ENCODE assay signal across 14 cellular contexts in genomic region chr6:56798163-56798562, GRCh38.
A peak's percentile ranks its signal among the peaks of the same experiment; 100 is the strongest.
DNase-seq lines count a peak whose midpoint lies in the region; ATAC-seq and TF ChIP-seq lines count a peak whose summit lies in the region.
"Had no signal": no experiment of that assay in that cellular context is flagged by ENCODE, and none has a peak within 500 bp of the region (broad histone marks: within the 10 kb centered on the region; RNA-seq: fewer than 3 reads in every experiment).

No MANE protein-coding gene starts in this region.

- H3K18ac ChIP-seq in IMR-90 (ENCODE audit: low read depth, low read length) (no peak overlapping the region), mesenchymal stem cell (ENCODE audit: low read depth in 1 of 2, low read length in 2 of 2) (no peak overlapping the region)

- no peak overlapping the region for H3K27ac Mint-ChIP-seq in activated CD4-positive, alpha-beta T cell treated with anti-CD3 and anti-CD28 coated beads, Interleukin-2, amount 10 ng/mL, durations not matched to agents 7 days and 5 days
- H3K27ac Mint-ChIP-seq: activated naive CD8-positive, alpha-beta T cell treated with anti-CD3 and anti-CD28 coated beads, Interleukin-2, amount 10 ng/mL, durations not matched to agents 7 days and 5 days had no signal

- H3K23ac ChIP-seq in IMR-90 (ENCODE audit: low read depth, low read length), result no peak overlapping the region
- H3K23ac ChIP-seq in mesenchymal stem cell (ENCODE audit: low read length in 2 of 2), result no peak overlapping the region

- intact Hi-C loops in IMR-90 (cut with micrococcal nuclease), result loop anchor here (5.0 kb wide), 1 partner anchor 44 kb away; no protein-coding TSS in a partner anchor

- H4K20me1 ChIP-seq in IMR-90 (ENCODE audit: insufficient read depth, low read length), result peaks cover 64% of the 10 kb centered on the region

- peak; percentile 40 for ATAC-seq in IMR-90 (ENCODE audit: low read depth)
- ATAC-seq in HG02610 (IDR thresholded peaks at IDR 0.05; ENCODE audit: unreplicated experiment), result no peak

- no peak for TF ChIP-seq POLR2A in IMR-90 (IDR thresholded peaks at IDR 0.05; ENCODE audit: low read depth, low read length)

- in situ Hi-C loops in IMR-90 (cut with MboI; ENCODE audit: low sequenced_read_pairs), result no loop called here

- POLR2A ChIA-PET in AG04449 (lab: Yijun Ruan, JAX), result interaction anchor here (0.6 to 0.7 kb wide), 2 partner anchors 10 to 116 kb away, joined by 3 to 6 read pairs; no protein-coding TSS in a partner anchor
- POLR2A ChIA-PET in IMR-90 (lab: Charles Lee; ENCODE audit: unreplicated experiment), result interaction anchor here (1.0 kb wide), 1 partner anchor 11 kb away, joined by 5 read pairs; no protein-coding TSS in a partner anchor
- POLR2A ChIA-PET in activated CD4-positive, alpha-beta T cell treated with anti-CD3 and anti-CD28 coated beads, Interleukin-2, amount 10 ng/mL, durations not matched to agents 7 days and 5 days (lab: Charles Lee), result interaction anchor here (0.6 kb wide), 2 partner anchors 8 to 28 kb away, joined by 3 read pairs; no protein-coding TSS in a partner anchor

- H2BK20ac ChIP-seq in IMR-90 (ENCODE audit: low read depth, low read length), result no peak overlapping the region

- H3K4ac ChIP-seq in IMR-90 (ENCODE audit: low read depth, low read length) (no peak overlapping the region), mesenchymal stem cell (ENCODE audit: low read depth in 1 of 2, low read length in 2 of 2) (no peak overlapping the region)

- no peak overlapping the region for H3K4me3 Mint-ChIP-seq in activated CD4-positive, alpha-beta T cell treated with anti-CD3 and anti-CD28 coated beads, Interleukin-2, amount 10 ng/mL, durations not matched to agents 7 days and 5 days
- H3K4me3 Mint-ChIP-seq: activated naive CD8-positive, alpha-beta T cell treated with anti-CD3 and anti-CD28 coated beads, Interleukin-2, amount 10 ng/mL, durations not matched to agents 7 days and 5 days had no signal

- no peak overlapping the region for H2BK120ac ChIP-seq in IMR-90 (ENCODE audit: low read depth, low read length)
- no peak overlapping the region for H2BK120ac ChIP-seq in mesenchymal stem cell (ENCODE audit: low read depth, low read length)

- no peaks in the 10 kb centered on the region for H3K36me3 ChIP-seq in IMR-90 (ENCODE audit: control insufficient read depth, insufficient read depth, low read length)
- no peaks in the 10 kb centered on the region for H3K36me3 ChIP-seq in mesenchymal stem cell (ENCODE audit: control insufficient read depth in 1 of 2, insufficient read depth in 2 of 2, low read depth in 1 of 2, low read length in 2 of 2)
- H3K36me3 ChIP-seq: BLaER1 treated with 17β-estradiol and CSF1 and Interleukin-3, amounts not matched to agents 10 nM and 100 nM; Peyer's patch had no signal

- no peaks in the 10 kb centered on the region for H3K36me3 Mint-ChIP-seq in activated CD4-positive, alpha-beta T cell treated with anti-CD3 and anti-CD28 coated beads, Interleukin-2, amount 10 ng/mL, durations not matched to agents 7 days and 5 days (ENCODE audit: low read depth)
- H3K36me3 Mint-ChIP-seq: activated naive CD8-positive, alpha-beta T cell treated with anti-CD3 and anti-CD28 coated beads, Interleukin-2, amount 10 ng/mL, durations not matched to agents 7 days and 5 days had no signal

- H3K9ac ChIP-seq in IMR-90 (ENCODE audit: low read depth, low read length) (no peak overlapping the region), mesenchymal stem cell (ENCODE audit: low read length) (peak overlapping the region; percentile 33)
- H3K9ac ChIP-seq: BLaER1 treated with 17β-estradiol and CSF1 and Interleukin-3, amounts not matched to agents 10 nM and 100 nM had no signal

- H2BK5ac ChIP-seq in IMR-90 (ENCODE audit: low read depth, low read length, poor library complexity, severe bottlenecking), result peak overlapping the region; percentile 58
- no peak overlapping the region for H2BK5ac ChIP-seq in mesenchymal stem cell (ENCODE audit: low read depth, low read length, poor library complexity, severe bottlenecking)

- no peaks in the 10 kb centered on the region for H3K9me3 ChIP-seq in IMR-90 (ENCODE audit: control insufficient read depth, insufficient read depth, low read length)
- no peaks in the 10 kb centered on the region for H3K9me3 ChIP-seq in mesenchymal stem cell (ENCODE audit: control insufficient read depth, low read length)
- H3K9me3 ChIP-seq: BLaER1 treated with 17β-estradiol and CSF1 and Interleukin-3, amounts not matched to agents 10 nM and 100 nM; Peyer's patch had no signal

- H2AFZ ChIP-seq in IMR-90 (replicated peaks; ENCODE audit: low read length, poor library complexity), result no peak overlapping the region
- no peak overlapping the region for H2AFZ ChIP-seq in mesenchymal stem cell (ENCODE audit: low read depth, low read length)

- dilution Hi-C loops in IMR-90 (cut with HindIII; ENCODE audit: low sequenced_read_pairs, unreplicated experiment), result no loop called here

- no peaks in the 10 kb centered on the region for H3K9me3 Mint-ChIP-seq in activated CD4-positive, alpha-beta T cell treated with anti-CD3 and anti-CD28 coated beads, Interleukin-2, amount 10 ng/mL, durations not matched to agents 7 days and 5 days
- H3K9me3 Mint-ChIP-seq: activated naive CD8-positive, alpha-beta T cell treated with anti-CD3 and anti-CD28 coated beads, Interleukin-2, amount 10 ng/mL, durations not matched to agents 7 days and 5 days had no signal

- peaks cover 13% of the 10 kb centered on the region; the same call in 1 of the 2 replicates for H3K9me1 ChIP-seq in IMR-90 (ENCODE audit: insufficient read depth, low read length)

- no peak overlapping the region for H2AK9ac ChIP-seq in IMR-90 (replicated peaks; ENCODE audit: low read depth, low read length, poor library complexity)

- no TSS peak for BruUV-seq in IMR-90 (replicated peaks; lab: Mats Ljungman, UMichigan)

- no peak for TF ChIP-seq RAD21 in IMR-90 (IDR thresholded peaks at IDR 0.05; ENCODE audit: low read length)

- peaks cover 2% of the 10 kb centered on the region for H3K27me3 Mint-ChIP-seq in activated CD4-positive, alpha-beta T cell treated with anti-CD3 and anti-CD28 coated beads, Interleukin-2, amount 10 ng/mL, durations not matched to agents 7 days and 5 days

- H2BK15ac ChIP-seq in IMR-90 (ENCODE audit: low read depth, low read length), result no peak overlapping the region
- no peak overlapping the region for H2BK15ac ChIP-seq in mesenchymal stem cell (ENCODE audit: low read depth, poor library complexity, severe bottlenecking)

- no peaks in the 10 kb centered on the region for H3K4me1 Mint-ChIP-seq in activated CD4-positive, alpha-beta T cell treated with anti-CD3 and anti-CD28 coated beads, Interleukin-2, amount 10 ng/mL, durations not matched to agents 7 days and 5 days
- H3K4me1 Mint-ChIP-seq: activated naive CD8-positive, alpha-beta T cell treated with anti-CD3 and anti-CD28 coated beads, Interleukin-2, amount 10 ng/mL, durations not matched to agents 7 days and 5 days had no signal

- CTCF ChIA-PET in AG04449 (lab: Yijun Ruan, JAX) (interaction anchor here (1.1 kb wide), 2 partner anchors 10 to 99 kb away, joined by 3 read pairs; no protein-coding TSS in a partner anchor), IMR-90 (lab: Yijun Ruan, JAX) (interaction anchor here (1.1 kb wide), 1 partner anchor 70 kb away, joined by 3 read pairs; no protein-coding TSS in a partner anchor)
- CTCF ChIA-PET in activated CD4-positive, alpha-beta T cell treated with anti-CD3 and anti-CD28 coated beads, Interleukin-2, amount 10 ng/mL, durations not matched to agents 7 days and 5 days (lab: Charles Lee), result interaction anchor here (1.3 kb wide), 1 partner anchor 23 kb away, joined by 3 read pairs; no protein-coding TSS in a partner anchor

- H3K27me3 ChIP-seq in IMR-90 (ENCODE audit: control insufficient read depth, insufficient read depth, low read length) (no peaks in the 10 kb centered on the region), mesenchymal stem cell (ENCODE audit: control insufficient read depth in 1 of 2, insufficient read depth in 1 of 2, low read length in 2 of 2) (no peaks in the 10 kb centered on the region)
- H3K27me3 ChIP-seq: BLaER1 treated with 17β-estradiol and CSF1 and Interleukin-3, amounts not matched to agents 10 nM and 100 nM; Peyer's patch had no signal

- TF ChIP-seq CTCF in AG04449 (IDR thresholded peaks at IDR 0.05; ENCODE audit: insufficient read depth, low read length, missing control alignments), result no peak
- no peak for TF ChIP-seq CTCF in IMR-90 (conservative IDR thresholded peaks at IDR 0.05; ENCODE audit: low read depth, low read length)
- TF ChIP-seq CTCF in choroid plexus epithelial cell (conservative IDR thresholded peaks at IDR 0.05; ENCODE audit: low read depth, low read length), result no peak

- no peak overlapping the region for H2BK12ac ChIP-seq in mesenchymal stem cell (ENCODE audit: low read length in 2 of 2)

- no peak overlapping the region for H3K4me3 ChIP-seq in AG04449 (ENCODE audit: low read depth, low read length)
- H3K4me3 ChIP-seq in IMR-90 (ENCODE audit: insufficient read depth, low read depth, low read length), result no peak overlapping the region
- no peak overlapping the region for H3K4me3 ChIP-seq in choroid plexus epithelial cell (ENCODE audit: low read depth, low read length)
- no peak overlapping the region for H3K4me3 ChIP-seq in mesenchymal stem cell (ENCODE audit: insufficient read depth in 1 of 2, low read depth in 1 of 2, low read length in 2 of 2)
- H3K4me3 ChIP-seq: BLaER1 treated with 17β-estradiol and CSF1 and Interleukin-3, amounts not matched to agents 10 nM and 100 nM; Peyer's patch had no signal

- peak; percentile 64 for DNase-seq in AG04449 (ENCODE audit: low read depth, low spot score)
- peak; percentile 90 for DNase-seq in IMR-90
- peak; percentile 75 for DNase-seq in choroid plexus epithelial cell (ENCODE audit: low read depth)
- DNase-seq in mesenchymal stem cell, result peak; percentile 95
- DNase-seq in activated CD4-positive, alpha-beta T cell treated with anti-CD3 and anti-CD28 coated beads, Interleukin-2, amount 10 ng/mL, durations not matched to agents 7 days and 5 days, result no peak
- no peak for DNase-seq in NCI-H82 (lab: John Stamatoyannopoulos, UW)
- no peak for DNase-seq in stimulated activated CD4-positive, alpha-beta T cell treated with anti-CD3 and anti-CD28 coated beads, Interleukin-4, amount 100 ng/mL, for 24 hours
- DNase-seq: activated naive CD8-positive, alpha-beta T cell treated with anti-CD3 and anti-CD28 coated beads, Interleukin-2, amount 10 ng/mL, durations not matched to agents 7 days and 5 days; GF-D8; glutamatergic neuron; MM.1S; Peyer's patch had no signal

- H3K4me2 ChIP-seq in IMR-90 (ENCODE audit: low read depth, low read length) (peak overlapping the region; percentile 16; the same call in 1 of the 2 replicates), mesenchymal stem cell (ENCODE audit: low read length, poor library complexity, severe bottlenecking) (no peak overlapping the region)

- no peak overlapping the region for H4K5ac ChIP-seq in IMR-90 (ENCODE audit: low read depth, low read length)

- no peak overlapping the region for H3K56ac ChIP-seq in IMR-90 (ENCODE audit: extremely low read depth, insufficient read depth, low read length)

- H2AK5ac ChIP-seq in IMR-90 (ENCODE audit: low read depth, low read length), result no peak overlapping the region
- no peak overlapping the region for H2AK5ac ChIP-seq in mesenchymal stem cell (ENCODE audit: low read length, severe bottlenecking)

- H4K8ac ChIP-seq in IMR-90 (ENCODE audit: low read depth in 2 of 2, low read length in 2 of 2) (no peak overlapping the region), mesenchymal stem cell (ENCODE audit: low read length) (no peak overlapping the region)

- peaks cover 24 to 70% of the 10 kb centered on the region in 2 experiments for H3K79me1 ChIP-seq in IMR-90 (ENCODE audit: low read depth in 1 of 2, low read length in 2 of 2)
- H3K79me1 ChIP-seq in mesenchymal stem cell (replicated peaks; ENCODE audit: low read length, poor library complexity, severe bottlenecking), result peaks cover 1% of the 10 kb centered on the region

- peaks cover 19% of the 10 kb centered on the region for H3K4me1 ChIP-seq in IMR-90 (ENCODE audit: control insufficient read depth, insufficient read depth, low read length)
- H3K4me1 ChIP-seq in mesenchymal stem cell (ENCODE audit: control insufficient read depth, insufficient read depth, low read depth, low read length), result peaks cover 8% of the 10 kb centered on the region
- H3K4me1 ChIP-seq: Peyer's patch had no signal

- no peak overlapping the region for H4K91ac ChIP-seq in IMR-90 (ENCODE audit: insufficient read depth, low read depth, low read length)
- no peak overlapping the region for H4K91ac ChIP-seq in mesenchymal stem cell (ENCODE audit: low read length)

- H3K27ac ChIP-seq in IMR-90 (ENCODE audit: insufficient read depth, low read length) (no peak overlapping the region), mesenchymal stem cell (ENCODE audit: low read length, poor library complexity, severe bottlenecking) (no peak overlapping the region)
- H3K27ac ChIP-seq: Peyer's patch had no signal

- H3K14ac ChIP-seq in IMR-90 (replicated peaks; ENCODE audit: low read depth, low read length) (no peak overlapping the region), mesenchymal stem cell (ENCODE audit: low read length in 2 of 2) (no peak overlapping the region)

- no CpG with 5 or more reads among the region's 2 CpGs for WGBS in IMR-90 (ENCODE audit: extremely low coverage in 2 of 2, insufficient read length in 1 of 2), 2 experiments
- no CpG with 5 or more reads among the region's 2 CpGs for WGBS in mesenchymal stem cell

Comparison
In these comparisons a context has a peak if more than half of its experiments do, and no peak if none do; other contexts are left out.
1. DNase-seq: peak in AG04449 (single experiment), IMR-90 (single experiment), choroid plexus epithelial cell (single experiment) and mesenchymal stem cell (single experiment); none in activated CD4-positive, alpha-beta T cell treated with anti-CD3 and anti-CD28 coated beads, Interleukin-2, amount 10 ng/mL, durations not matched to agents 7 days and 5 days (single experiment), NCI-H82 (single experiment) and stimulated activated CD4-positive, alpha-beta T cell treated with anti-CD3 and anti-CD28 coated beads, Interleukin-4, amount 100 ng/mL, for 24 hours (single experiment).